In the genomic region with DNA sequence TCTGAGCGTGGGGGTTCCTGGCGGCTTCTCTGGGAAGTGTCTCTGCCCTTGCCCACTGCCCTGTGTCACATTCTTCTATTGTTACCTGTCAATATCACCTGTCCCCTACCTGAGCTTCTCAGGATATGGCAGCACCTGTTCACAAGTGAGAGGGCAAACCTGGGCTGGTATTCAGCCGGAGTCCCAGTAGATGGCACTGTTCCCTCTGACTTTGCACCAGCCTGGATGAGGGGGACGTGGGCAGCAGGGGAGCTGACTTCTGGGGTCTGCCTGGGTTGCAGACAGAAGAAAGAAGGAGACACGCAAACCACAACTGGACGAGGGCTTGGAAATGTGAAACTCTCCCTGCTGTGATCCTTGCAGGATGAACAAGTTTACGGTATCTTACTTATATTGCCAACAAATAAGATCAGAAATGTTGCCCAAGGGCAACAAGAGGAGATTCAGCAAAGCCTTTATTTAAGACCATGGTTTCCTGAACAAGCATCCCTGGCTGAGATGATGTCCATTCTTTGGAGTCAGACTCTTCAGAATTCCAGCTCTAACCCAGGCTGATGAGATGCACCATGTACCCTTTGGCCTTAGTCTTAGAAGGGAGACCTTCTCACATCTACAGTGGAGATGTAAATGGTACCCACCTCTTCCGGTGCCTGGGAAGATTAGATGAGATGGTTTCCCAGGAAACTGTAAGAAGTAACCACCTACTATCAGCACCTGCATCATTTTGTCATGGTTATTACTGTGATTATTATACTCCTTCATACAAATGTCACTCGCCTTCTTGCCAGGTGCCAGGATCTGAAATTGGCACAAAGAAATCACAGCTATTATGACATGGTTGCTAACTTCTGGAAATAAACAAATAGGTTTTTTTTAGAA, we compare ENCODE assay signal across 9 cellular contexts.
A peak's percentile ranks its signal among the peaks of the same experiment; 100 is the strongest.
DNase-seq lines count a peak whose midpoint lies in the region; ATAC-seq and TF ChIP-seq lines count a peak whose summit lies in the region.
"Had no signal": no experiment of that assay in that cellular context is flagged by ENCODE, and none has a peak within 500 bp of the region (broad histone marks: within the 10 kb centered on the region; RNA-seq: fewer than 3 reads in every experiment).

No MANE protein-coding gene starts in this region.

- peak; percentile 57 for DNase-seq in HT-29 (ENCODE audit: low spot score)
- peak; percentile 39 for DNase-seq in SW480 (ENCODE audit: low spot score)
- DNase-seq in kidney tubule cell (ENCODE audit: low spot score) = peak; percentile 25
- DNase-seq in effector memory CD8-positive, alpha-beta T cell = no peak
- DNase-seq: activated T-cell treated with anti-CD3 and anti-CD28 coated beads, Interleukin-2, amount 50 U/mL, for 1 hour had no signal

- H3K4me1 Mint-ChIP-seq in effector memory CD8-positive, alpha-beta T cell (ENCODE audit: low read depth in 2 of 2) = no peaks in the 10 kb centered on the region

- ATAC-seq in effector memory CD8-positive, alpha-beta T cell (replicated peaks) = no peak
- ATAC-seq in HG03432 (IDR thresholded peaks at IDR 0.05; ENCODE audit: unreplicated experiment) (no peak), HG03442 (IDR thresholded peaks at IDR 0.05; ENCODE audit: unreplicated experiment) (no peak), HG02678 (IDR thresholded peaks at IDR 0.05; ENCODE audit: unreplicated experiment) (no peak)

- peaks cover 5 to 8% of the 10 kb centered on the region in 2 donors for H3K9me3 Mint-ChIP-seq in effector memory CD8-positive, alpha-beta T cell

- peak; percentile 71 for TF ChIP-seq CTCF in C4-2B (conservative IDR thresholded peaks at IDR 0.05)

- H3K27ac ChIP-seq in C4-2B = no peak overlapping the region

- peaks cover 23 to 24% of the 10 kb centered on the region in 2 donors for H3K27me3 Mint-ChIP-seq in effector memory CD8-positive, alpha-beta T cell

- no peaks in the 10 kb centered on the region for H3K36me3 Mint-ChIP-seq in effector memory CD8-positive, alpha-beta T cell (ENCODE audit: insufficient read depth)

- H3K27ac Mint-ChIP-seq in effector memory CD8-positive, alpha-beta T cell = no peak overlapping the region

- H3K4me3 Mint-ChIP-seq in effector memory CD8-positive, alpha-beta T cell = no peak overlapping the region

Comparison
In these comparisons a context has a peak if more than half of its experiments do, and no peak if none do; other contexts are left out.
1. DNase-seq: peak in HT-29 (single experiment), SW480 (single experiment) and kidney tubule cell (single experiment); none in effector memory CD8-positive, alpha-beta T cell (0 of 3).